Comparison of ENCODE assay signal across 1 cellular context in genomic region chr1:110339427-110340206, GRCh38.
TF ChIP-seq lines count a peak whose summit lies in the region.

No MANE protein-coding gene starts in this region.

TF ChIP-seq in HEK293, 187 proteins besides CTCF, POLR2A, EP300 and RAD21 (continued from another document):
- no peak; the same call in 1 of the 2 replicates for TF ChIP-seq ZNF2 (tag by site-specific recombination; IDR thresholded peaks at IDR 0.05)
- no peak; the same call in 1 of the 2 replicates for TF ChIP-seq ZNF426 (tag by site-specific recombination; IDR thresholded peaks at IDR 0.05)
- TF ChIP-seq ZNF274 (IDR thresholded peaks at IDR 0.05; ENCODE audit: low read length), result no peak
- no peak for TF ChIP-seq ZNF274 (tag by site-specific recombination; IDR thresholded peaks at IDR 0.05; ENCODE audit: borderline replicate concordance)
- TF ChIP-seq ZFP37 (tag by site-specific recombination; IDR thresholded peaks at IDR 0.05), result peak; percentile 96
- TF ChIP-seq SCRT2 (tag by site-specific recombination; IDR thresholded peaks at IDR 0.05), result no peak
- TF ChIP-seq ZNF473 (tag by site-specific recombination; IDR thresholded peaks at IDR 0.05), result no peak
- no peak for TF ChIP-seq ZNF600 (tag by site-specific recombination; IDR thresholded peaks at IDR 0.05)
- no peak for TF ChIP-seq ZNF302 (tag by site-specific recombination; IDR thresholded peaks at IDR 0.05; ENCODE audit: low read depth)
- TF ChIP-seq ZNF248 (tag by site-specific recombination; IDR thresholded peaks at IDR 0.05), result no peak
- TF ChIP-seq ZNF214 (tag by site-specific recombination; IDR thresholded peaks at IDR 0.05; ENCODE audit: borderline replicate concordance), result no peak
- TF ChIP-seq ZNF501 (tag by site-specific recombination; IDR thresholded peaks at IDR 0.05), result peak; percentile 91
- no peak for TF ChIP-seq ZSCAN23 (tag by site-specific recombination; IDR thresholded peaks at IDR 0.05)
- TF ChIP-seq KLF7 (tag by site-specific recombination; IDR thresholded peaks at IDR 0.05; ENCODE audit: borderline replicate concordance), result no peak
- TF ChIP-seq PRDM10 (tag by site-specific recombination; IDR thresholded peaks at IDR 0.05), result 0 out of 2 replicates have a peak, but pooled peaks have one; percentile 54
- TF ChIP-seq ZNF558 (tag by site-specific recombination; IDR thresholded peaks at IDR 0.05), result no peak
- TF ChIP-seq ZNF16 (tag by site-specific recombination; IDR thresholded peaks at IDR 0.05; ENCODE audit: low read depth), result no peak
- TF ChIP-seq KLF8 (tag by site-specific recombination; IDR thresholded peaks at IDR 0.05), result no peak
- 0 out of 2 replicates have a peak, but pooled peaks have one; percentile 9 for TF ChIP-seq ZNF449 (tag by site-specific recombination; IDR thresholded peaks at IDR 0.05)
- no peak for TF ChIP-seq ZNF404 (tag by site-specific recombination; IDR thresholded peaks at IDR 0.05)
- peak; percentile 11; the same call in 1 of the 2 replicates for TF ChIP-seq ZXDB (tag by site-specific recombination; IDR thresholded peaks at IDR 0.05)
- TF ChIP-seq ZNF155 (tag by site-specific recombination; IDR thresholded peaks at IDR 0.05), result no peak
- peak; percentile 34; the same call in 1 of the 2 replicates for TF ChIP-seq ZBTB11 (tag by site-specific recombination; conservative IDR thresholded peaks at IDR 0.05; ENCODE audit: low read depth)
- TF ChIP-seq ZBTB10 (tag by site-specific recombination; IDR thresholded peaks at IDR 0.05), result peak; percentile 59; the same call in 1 of the 2 replicates
- TF ChIP-seq ZNF10 (tag by site-specific recombination; IDR thresholded peaks at IDR 0.05), result no peak
- TF ChIP-seq ZNF324 (tag by site-specific recombination; IDR thresholded peaks at IDR 0.05), result peak; percentile 60; the same call in 1 of the 2 replicates
- peak; percentile 86; the same call in 1 of the 2 replicates for TF ChIP-seq ZNF792 (tag by site-specific recombination; IDR thresholded peaks at IDR 0.05)
